ENCODE assay signal across 8 cellular contexts in the genomic region with DNA sequence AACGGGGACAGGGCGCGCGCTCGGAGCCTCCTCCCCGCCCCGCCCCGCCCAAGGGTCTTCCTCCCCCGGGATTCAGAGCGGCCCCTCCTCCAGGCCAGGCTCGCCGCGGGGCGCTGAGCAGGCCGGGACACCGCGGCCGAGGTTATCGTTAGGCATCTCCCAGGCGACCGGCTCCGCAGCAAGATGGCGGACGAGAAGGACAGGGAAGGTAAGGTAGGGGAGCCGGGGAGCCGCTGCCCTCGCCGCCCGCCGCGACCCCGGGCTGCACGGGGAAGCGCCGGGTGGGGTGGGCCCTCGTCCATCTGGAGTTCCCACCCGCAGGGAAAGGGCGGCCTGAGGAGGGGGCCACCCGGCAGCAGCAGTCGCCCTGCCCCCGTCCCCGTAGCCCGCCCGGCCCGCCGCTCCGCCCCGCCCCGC.
A peak's percentile ranks its signal among the peaks of the same experiment; 100 is the strongest.
DNase-seq lines count a peak whose midpoint lies in the region; ATAC-seq and TF ChIP-seq lines count a peak whose summit lies in the region.

No MANE protein-coding gene starts in this region.

- 1% methylated on average over 17 to 22 of the region's 49 CpGs for WGBS in thyroid gland, 2 donors

- POLR2A ChIA-PET in activated CD4-positive, alpha-beta memory T cell treated with anti-CD3 and anti-CD28 coated beads for 36 hours (lab: Charles Lee): interaction anchor here (1.2 to 4.5 kb wide), 3 partner anchors 107 to 135 kb away, joined by 4 to 47 read pairs (median 33); a partner anchor contains a TSS
- POLR2A ChIA-PET in naive thymus-derived CD8-positive, alpha-beta T cell (lab: Charles Lee): interaction anchor here (0.8 to 10.3 kb wide), 19 partner anchors 8 to 1120 kb away, joined by 3 to 366 read pairs (median 5); a partner anchor contains a TSS

- CTCF ChIA-PET in activated CD4-positive, alpha-beta memory T cell treated with anti-CD3 and anti-CD28 coated beads for 36 hours (lab: Charles Lee): interaction anchor here (1.0 to 1.6 kb wide), 2 partner anchors 106 to 136 kb away, joined by 5 to 7 read pairs; a partner anchor contains a TSS

- peak overlapping the region; percentile 61 to 79 (median 68) for H3K4me3 ChIP-seq in BLaER1 treated with 17β-estradiol and CSF1 and Interleukin-3, amounts not matched to agents 10 nM and 100 nM
- H3K4me3 ChIP-seq in epithelial cell of proximal tubule (ENCODE audit: low read depth, low read length) (peak overlapping the region; percentile 75), thyroid gland (replicated peaks in 1 of 3) (peak overlapping the region in 2 of 3 donors; percentile 63 to 95)

- peaks cover 18% of the 10 kb centered on the region for H3K4me1 Mint-ChIP-seq in activated CD4-positive, alpha-beta memory T cell treated with anti-CD3 and anti-CD28 coated beads for 36 hours (ENCODE audit: low read depth)
- peaks cover 6 to 32% (median 21%) of the 10 kb centered on the region in 4 donors for H3K4me1 Mint-ChIP-seq in naive thymus-derived CD8-positive, alpha-beta T cell

- H3K4me3 Mint-ChIP-seq in activated CD4-positive, alpha-beta memory T cell treated with anti-CD3 and anti-CD28 coated beads for 36 hours: peak overlapping the region; percentile 89
- peak overlapping the region; percentile 90 to 98 (median 96) for H3K4me3 Mint-ChIP-seq in naive thymus-derived CD8-positive, alpha-beta T cell

- no peaks in the 10 kb centered on the region for H3K9me3 ChIP-seq in BLaER1 treated with 17β-estradiol and CSF1 and Interleukin-3, amounts not matched to agents 10 nM and 100 nM (replicated peaks in 1 of 11)
- no peaks in the 10 kb centered on the region for H3K9me3 ChIP-seq in thyroid gland

- peak overlapping the region; percentile 94 to 100 (median 99) for H3K9ac ChIP-seq in BLaER1 treated with 17β-estradiol and CSF1 and Interleukin-3, amounts not matched to agents 10 nM and 100 nM

- H3K9me3 Mint-ChIP-seq in activated CD4-positive, alpha-beta memory T cell treated with anti-CD3 and anti-CD28 coated beads for 36 hours: no peaks in the 10 kb centered on the region
- H3K9me3 Mint-ChIP-seq in naive thymus-derived CD8-positive, alpha-beta T cell: no peaks in the 10 kb centered on the region

- H3K4me2 ChIP-seq in BLaER1 treated with 17β-estradiol and CSF1 and Interleukin-3, amounts not matched to agents 10 nM and 100 nM: peak overlapping the region; percentile 79 to 97 (median 92)

- no peaks in the 10 kb centered on the region for H4K20me1 ChIP-seq in BLaER1 treated with 17β-estradiol and CSF1 and Interleukin-3, amounts not matched to agents 10 nM and 100 nM

- H3K27ac ChIP-seq in BLaER1 treated with 17β-estradiol and CSF1 and Interleukin-3, amounts not matched to agents 10 nM and 100 nM: peak overlapping the region; percentile 97 to 100 (median 99)
- H3K27ac ChIP-seq in thyroid gland: peak overlapping the region; percentile 99 to 100 (median 100)

- intact Hi-C loops in activated CD4-positive, alpha-beta memory T cell treated with anti-CD3 and anti-CD28 coated beads for 36 hours (cut with micrococcal nuclease): loop anchor here (1.0 to 5.0 kb wide), 10 partner anchors 52 to 1715 kb away; a partner anchor contains a TSS
- intact Hi-C loops in thyroid gland (cut with DNase I): loop anchor here (5.0 to 10.0 kb wide), 2 partner anchors 72 to 515 kb away; a partner anchor contains a TSS

- no peaks in the 10 kb centered on the region for H3K27me3 ChIP-seq in BLaER1 treated with 17β-estradiol and CSF1 and Interleukin-3, amounts not matched to agents 10 nM and 100 nM
- H3K27me3 ChIP-seq in thyroid gland: no peaks in the 10 kb centered on the region

- peaks cover 0 to 8% (median 2%) of the 10 kb centered on the region in 11 experiments; a peak in 3 of 22 replicates for H3K36me3 ChIP-seq in BLaER1 treated with 17β-estradiol and CSF1 and Interleukin-3, amounts not matched to agents 10 nM and 100 nM
- no peaks in the 10 kb centered on the region for H3K36me3 ChIP-seq in thyroid gland

- peak; percentile 81 for DNase-seq in NCI-H446 treated with DMSO at 0.1 percent for 48 hours (lab: John Stamatoyannopoulos, UW)
- no peak for DNase-seq in activated CD4-positive, alpha-beta memory T cell treated with anti-CD3 and anti-CD28 coated beads for 36 hours
- DNase-seq in epithelial cell of proximal tubule (ENCODE audit: low read depth): no peak
- DNase-seq in naive thymus-derived CD8-positive, alpha-beta T cell: peak in 4 of 10 donors; percentile 82 to 86 (median 84)
- peak; percentile 81 for DNase-seq in thyroid gland

- ATAC-seq in GM19324 (IDR thresholded peaks at IDR 0.05; ENCODE audit: low FRiP score, unreplicated experiment): peak; percentile 71
- peak; percentile 67 for ATAC-seq in HG03354 (IDR thresholded peaks at IDR 0.05; ENCODE audit: poor library complexity, severe bottlenecking, unreplicated experiment)
- ATAC-seq in naive thymus-derived CD8-positive, alpha-beta T cell: peak; percentile 57 to 58

- no peaks in the 10 kb centered on the region for H3K27me3 Mint-ChIP-seq in activated CD4-positive, alpha-beta memory T cell treated with anti-CD3 and anti-CD28 coated beads for 36 hours
- H3K27me3 Mint-ChIP-seq in naive thymus-derived CD8-positive, alpha-beta T cell: no peaks in the 10 kb centered on the region

- TF ChIP-seq CTCF in epithelial cell of proximal tubule (conservative IDR thresholded peaks at IDR 0.05; ENCODE audit: low read depth, low read length) (no peak), thyroid gland (IDR thresholded peaks at IDR 0.05) (no peak)

- H3K4me1 ChIP-seq in BLaER1 treated with 17β-estradiol and CSF1 and Interleukin-3, amounts not matched to agents 10 nM and 100 nM: peaks cover 21 to 36% (median 29%) of the 10 kb centered on the region in 10 experiments
- peaks cover 4 to 10% of the 10 kb centered on the region in 2 donors for H3K4me1 ChIP-seq in thyroid gland

- H3K36me3 Mint-ChIP-seq in activated CD4-positive, alpha-beta memory T cell treated with anti-CD3 and anti-CD28 coated beads for 36 hours: no peaks in the 10 kb centered on the region
- H3K36me3 Mint-ChIP-seq in naive thymus-derived CD8-positive, alpha-beta T cell: no peaks in the 10 kb centered on the region

- peak overlapping the region; percentile 98 for H3K27ac Mint-ChIP-seq in activated CD4-positive, alpha-beta memory T cell treated with anti-CD3 and anti-CD28 coated beads for 36 hours
- peak overlapping the region; percentile 99 to 100 (median 99) for H3K27ac Mint-ChIP-seq in naive thymus-derived CD8-positive, alpha-beta T cell

- TF ChIP-seq POLR2A in thyroid gland (IDR thresholded peaks at IDR 0.05): peak; percentile 73 to 90

Comparison
In these comparisons a context has a peak if more than half of its experiments do, and no peak if none do; other contexts are left out.
1. DNase-seq: peak in NCI-H446 treated with DMSO at 0.1 percent for 48 hours (single experiment) and thyroid gland (2 of 2); none in activated CD4-positive, alpha-beta memory T cell treated with anti-CD3 and anti-CD28 coated beads for 36 hours (single experiment) and epithelial cell of proximal tubule (single experiment).
2. Peak in every context shown above with its lines, with median percentiles within 50 percentile points of each other: H3K4me3 ChIP-seq and ATAC-seq.